34 cellular contexts compared by ENCODE assay signal in the genomic region with DNA sequence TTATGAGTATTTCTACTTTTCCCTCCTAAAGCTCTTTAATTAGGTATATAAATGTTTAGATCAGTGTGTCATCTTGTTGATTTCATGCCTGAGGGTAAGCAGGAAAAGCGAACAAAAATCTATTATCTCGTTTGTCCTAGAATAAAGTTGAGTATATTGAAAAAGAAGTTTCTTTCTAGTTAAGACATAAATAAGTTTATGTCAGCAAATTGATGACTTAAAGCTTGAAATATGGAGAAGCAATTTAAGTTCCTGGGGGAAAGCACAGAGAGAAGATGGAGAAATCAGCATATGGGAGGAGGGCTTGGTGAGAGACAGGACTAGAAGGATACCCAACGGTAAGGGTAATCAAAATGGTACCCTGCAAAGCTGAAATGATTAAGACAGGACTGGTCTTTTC.
DNase-seq lines count a peak whose midpoint lies in the region; ATAC-seq, FAIRE-seq and TF ChIP-seq lines count a peak whose summit lies in the region.
"Had no signal": no experiment of that assay in that cellular context is flagged by ENCODE, and none has a peak within 500 bp of the region (broad histone marks: within the 10 kb centered on the region; RNA-seq: fewer than 3 reads in every experiment).

No MANE protein-coding gene starts in this region.

- H2AFZ ChIP-seq in HepG2 (ENCODE audit: low read length) (no peak overlapping the region), IMR-90 (replicated peaks; ENCODE audit: low read length, poor library complexity) (no peak overlapping the region), K562 (ENCODE audit: low read depth, low read length) (no peak overlapping the region)

- TF ChIP-seq CTCF in HepG2 (CRISPR knock-in tag; IDR thresholded peaks at IDR 0.05) (no peak), right lobe of liver (IDR thresholded peaks at IDR 0.05) (no peak), A549 (IDR thresholded peaks at IDR 0.05) (no peak), IMR-90 (conservative IDR thresholded peaks at IDR 0.05; ENCODE audit: low read depth, low read length) (no peak), K562 (IDR thresholded peaks at IDR 0.05 in 2 of 3, conservative IDR thresholded peaks at IDR 0.05 in 1 of 3; ENCODE audit: insufficient read depth in 2 of 3, low read depth in 1 of 3, low read length in 3 of 3) (no peak)

- DNase-seq in HepG2 (ENCODE audit: low spot score), result no peak
- no peak for DNase-seq in right lobe of liver
- no peak for DNase-seq in A549 (ENCODE audit: low read depth in 1 of 2, low spot score in 1 of 2)
- DNase-seq in IMR-90, result no peak
- DNase-seq in K562 (ENCODE audit: extremely low read depth in 1 of 4, low spot score in 3 of 4), result no peak
- DNase-seq in A172 (ENCODE audit: low spot score), result no peak
- DNase-seq in NCI-H1417 (lab: John Stamatoyannopoulos, UW), result no peak
- no peak for DNase-seq in OCI-M1 (lab: John Stamatoyannopoulos, UW)
- DNase-seq: 8988T; ACHN; AML-193; BE2C; C1 segment of cervical spinal cord; Caco-2; Calu3; CD4-positive, alpha-beta memory T cell; CD4-positive, alpha-beta T cell; CD4-positive, CD25-positive, alpha-beta regulatory T cell; CD8-positive, alpha-beta memory T cell; CD8-positive, alpha-beta T cell; COR-L47; DMS 273 treated with DMSO at 0.1 percent for 48 hours; DMS153; DMS53; DMS79; DMS79 treated with DMSO at 0.1 percent for 48 hours; DND-41; EL had no signal

- no peaks in the 10 kb centered on the region for H3K79me1 ChIP-seq in IMR-90 (ENCODE audit: low read depth in 1 of 2, low read length in 2 of 2)

- POLR2A ChIA-PET in HepG2 (lab: Yijun Ruan, JAX), result no interaction called here
- POLR2A ChIA-PET in A549 (lab: Yijun Ruan, JAX), result no interaction called here
- POLR2A ChIA-PET in IMR-90 (lab: Charles Lee; ENCODE audit: unreplicated experiment), result no interaction called here
- POLR2A ChIA-PET in K562 (lab: Yijun Ruan, JAX), result no interaction called here

- no peak for TF ChIP-seq POLR2A in HepG2 (IDR thresholded peaks at IDR 0.05; ENCODE audit: insufficient read depth in 1 of 2, low read depth in 2 of 2, low read length in 2 of 2)
- TF ChIP-seq POLR2A in right lobe of liver (IDR thresholded peaks at IDR 0.05), result no peak
- no peak for TF ChIP-seq POLR2A in A549 (IDR thresholded peaks at IDR 0.05; ENCODE audit: low read length)
- no peak for TF ChIP-seq POLR2A in IMR-90 (IDR thresholded peaks at IDR 0.05; ENCODE audit: low read depth, low read length)
- TF ChIP-seq POLR2A in K562 (conservative IDR thresholded peaks at IDR 0.05), result no peak

- H3K27me3 ChIP-seq in HepG2 (ENCODE audit: control insufficient read depth in 1 of 2, insufficient read depth in 2 of 2, low read length in 2 of 2) (no peaks in the 10 kb centered on the region), right lobe of liver (no peaks in the 10 kb centered on the region), IMR-90 (ENCODE audit: control insufficient read depth, insufficient read depth, low read length) (no peaks in the 10 kb centered on the region), K562 (ENCODE audit: control insufficient read depth in 2 of 2, insufficient read depth in 2 of 2, low read length in 2 of 2) (no peaks in the 10 kb centered on the region)
- H3K27me3 ChIP-seq: BE2C; BLaER1; BLaER1 treated with 17β-estradiol and CSF1 and Interleukin-3, amounts not matched to agents 10 nM and 100 nM had no signal

- no peak overlapping the region for H4K91ac ChIP-seq in IMR-90 (ENCODE audit: insufficient read depth, low read depth, low read length)

- H4K20me1 ChIP-seq in HepG2 (ENCODE audit: insufficient read depth, low read length) (no peaks in the 10 kb centered on the region), IMR-90 (ENCODE audit: insufficient read depth, low read length) (no peaks in the 10 kb centered on the region), K562 (replicated peaks; ENCODE audit: control insufficient read depth, insufficient read depth, low read length) (no peaks in the 10 kb centered on the region)
- H4K20me1 ChIP-seq: BLaER1; BLaER1 treated with 17β-estradiol and CSF1 and Interleukin-3, amounts not matched to agents 10 nM and 100 nM had no signal

- no peak overlapping the region for H2AK9ac ChIP-seq in IMR-90 (replicated peaks; ENCODE audit: low read depth, low read length, poor library complexity)

- H3K9me1 ChIP-seq in IMR-90 (ENCODE audit: insufficient read depth, low read length) (no peaks in the 10 kb centered on the region), K562 (ENCODE audit: control insufficient read depth, insufficient read depth, low read length) (no peaks in the 10 kb centered on the region)

- dilution Hi-C loops in IMR-90 (cut with HindIII; ENCODE audit: low sequenced_read_pairs, unreplicated experiment), result no loop called here

- H3K9ac ChIP-seq in HepG2 (ENCODE audit: insufficient read depth, low read depth, low read length) (no peak overlapping the region), IMR-90 (ENCODE audit: low read depth, low read length) (no peak overlapping the region), K562 (ENCODE audit: insufficient read depth in 1 of 2, low read depth in 2 of 2, low read length in 2 of 2) (no peak overlapping the region)
- H3K9ac ChIP-seq: BLaER1; BLaER1 treated with 17β-estradiol and CSF1 and Interleukin-3, amounts not matched to agents 10 nM and 100 nM had no signal

- FAIRE-seq in HepG2 (lab: Jason Lieb, UNC), result no peak
- no peak for FAIRE-seq in A549 (lab: Jason Lieb, UNC)
- no peak for FAIRE-seq in K562 (lab: Jason Lieb, UNC)
- FAIRE-seq: A204.1, D721Med had no signal

- intact Hi-C loops in HepG2 (cut with micrococcal nuclease; ENCODE audit: unreplicated experiment), result no loop called here
- intact Hi-C loops in right lobe of liver (cut with DNase I), result no loop called here
- intact Hi-C loops in IMR-90 (cut with micrococcal nuclease), result no loop called here
- intact Hi-C loops in K562 (cut with micrococcal nuclease), result no loop called here

- no peak overlapping the region for H4K8ac ChIP-seq in IMR-90 (ENCODE audit: low read depth in 2 of 2, low read length in 2 of 2)

- H3K18ac ChIP-seq in IMR-90 (ENCODE audit: low read depth, low read length), result no peak overlapping the region

- BruUV-seq in HepG2 (replicated peaks; lab: Mats Ljungman, UMichigan) (no TSS peak), IMR-90 (replicated peaks; lab: Mats Ljungman, UMichigan) (no TSS peak), K562 (replicated peaks; lab: Mats Ljungman, UMichigan) (no TSS peak)

- TF ChIP-seq RAD21 in HepG2 (CRISPR knock-in tag; IDR thresholded peaks at IDR 0.05), result no peak
- TF ChIP-seq RAD21 in A549 (conservative IDR thresholded peaks at IDR 0.05 in 1 of 2, IDR thresholded peaks at IDR 0.05 in 1 of 2), result no peak
- TF ChIP-seq RAD21 in IMR-90 (IDR thresholded peaks at IDR 0.05; ENCODE audit: low read length), result no peak
- no peak for TF ChIP-seq RAD21 in K562 (CRISPR knock-in tag; conservative IDR thresholded peaks at IDR 0.05 in 1 of 2, IDR thresholded peaks at IDR 0.05 in 1 of 2)

- H3K4me3 ChIP-seq in HepG2 (replicated peaks in 1 of 3; ENCODE audit: insufficient read depth in 1 of 3, low read depth in 2 of 3, low read length in 3 of 3) (no peak overlapping the region), right lobe of liver (no peak overlapping the region), A549 (no peak overlapping the region), IMR-90 (ENCODE audit: insufficient read depth, low read depth, low read length) (no peak overlapping the region), K562 (no peak overlapping the region)
- H3K4me3 ChIP-seq: BLaER1; BLaER1 treated with 17β-estradiol and CSF1 and Interleukin-3, amounts not matched to agents 10 nM and 100 nM had no signal

- no peaks in the 10 kb centered on the region for H3K4me1 ChIP-seq in HepG2 (ENCODE audit: insufficient read depth, low read length)
- no peaks in the 10 kb centered on the region for H3K4me1 ChIP-seq in right lobe of liver
- H3K4me1 ChIP-seq in A549, result no peaks in the 10 kb centered on the region
- peaks cover 2% of the 10 kb centered on the region; the same call in 1 of the 2 replicates for H3K4me1 ChIP-seq in IMR-90 (ENCODE audit: control insufficient read depth, insufficient read depth, low read length)
- no peaks in the 10 kb centered on the region for H3K4me1 ChIP-seq in K562 (replicated peaks in 1 of 2; ENCODE audit: control insufficient read depth in 2 of 2, insufficient read depth in 2 of 2, low read length in 2 of 2)
- H3K4me1 ChIP-seq: BE2C, Caco-2 had no signal

- no peak overlapping the region for H3K14ac ChIP-seq in IMR-90 (replicated peaks; ENCODE audit: low read depth, low read length)

- H3K4ac ChIP-seq in IMR-90 (ENCODE audit: low read depth, low read length), result no peak overlapping the region

- H3K79me2 ChIP-seq in HepG2 (ENCODE audit: insufficient read depth, low read length) (no peaks in the 10 kb centered on the region), K562 (ENCODE audit: control insufficient read depth, insufficient read depth, low read length) (no peaks in the 10 kb centered on the region)

- no peak overlapping the region for H2AK5ac ChIP-seq in IMR-90 (ENCODE audit: low read depth, low read length)

- no peak overlapping the region for H3K56ac ChIP-seq in IMR-90 (ENCODE audit: extremely low read depth, insufficient read depth, low read length)

- H3K4me2 ChIP-seq in HepG2 (ENCODE audit: low read depth, low read length) (no peak overlapping the region), A549 (no peak overlapping the region), IMR-90 (ENCODE audit: low read depth, low read length) (no peak overlapping the region), K562 (ENCODE audit: insufficient read depth, low read length) (no peak overlapping the region)
- H3K4me2 ChIP-seq: BLaER1; BLaER1 treated with 17β-estradiol and CSF1 and Interleukin-3, amounts not matched to agents 10 nM and 100 nM had no signal

- WGBS in HepG2 (ENCODE audit: low lambda C conversion rate), result under 1% methylated on average over 3 of the region's 3 CpGs
- 39% methylated on average over 3 of the region's 3 CpGs for WGBS in right lobe of liver (ENCODE audit: insufficient coverage, low coverage, low lambda C conversion rate, missing lambda C conversion rate)
- WGBS in A549 (ENCODE audit: missing lambda C conversion rate), result under 1% methylated on average over 3 of the region's 3 CpGs
- no CpG with 5 or more reads among the region's 3 CpGs for WGBS in IMR-90 (ENCODE audit: extremely low coverage in 2 of 2, insufficient read length in 1 of 2), 2 experiments
- 0% methylated on average over 3 of the region's 3 CpGs for WGBS in K562 (ENCODE audit: insufficient coverage, low coverage, missing lambda C conversion rate)

- H3K36me3 ChIP-seq in HepG2 (replicated peaks in 1 of 2; ENCODE audit: control insufficient read depth in 1 of 2, insufficient read depth in 2 of 2, low read length in 2 of 2) (no peaks in the 10 kb centered on the region), right lobe of liver (no peaks in the 10 kb centered on the region), IMR-90 (ENCODE audit: control insufficient read depth, insufficient read depth, low read length) (no peaks in the 10 kb centered on the region), K562 (ENCODE audit: control insufficient read depth, insufficient read depth, low read length) (no peaks in the 10 kb centered on the region)
- H3K36me3 ChIP-seq: BE2C; BLaER1; BLaER1 treated with 17β-estradiol and CSF1 and Interleukin-3, amounts not matched to agents 10 nM and 100 nM had no signal

- H3K9me3 ChIP-seq in HepG2 (ENCODE audit: low read length) (peaks cover 48% of the 10 kb centered on the region), right lobe of liver (no peaks in the 10 kb centered on the region), A549 (no peaks in the 10 kb centered on the region), IMR-90 (ENCODE audit: control insufficient read depth, insufficient read depth, low read length) (no peaks in the 10 kb centered on the region), K562 (replicated peaks; ENCODE audit: control insufficient read depth, insufficient read depth, low read depth, low read length) (peaks cover 3% of the 10 kb centered on the region; the same call in 1 of the 2 replicates)
- H3K9me3 ChIP-seq: BE2C, BLaER1 had no signal

- H3K27ac ChIP-seq in HepG2 (ENCODE audit: extremely low read length, insufficient read depth, low read length), result no peak overlapping the region
- H3K27ac ChIP-seq in right lobe of liver, result no peak overlapping the region
- H3K27ac ChIP-seq in A549, result no peak overlapping the region
- no peak overlapping the region for H3K27ac ChIP-seq in IMR-90 (ENCODE audit: insufficient read depth, low read length)
- no peak overlapping the region for H3K27ac ChIP-seq in K562 (ENCODE audit: extremely low read depth, low read depth, low read length)
- H3K27ac ChIP-seq: 22Rv1; BLaER1; BLaER1 treated with 17β-estradiol and CSF1 and Interleukin-3, amounts not matched to agents 10 nM and 100 nM; C4-2B had no signal

- no peak for ATAC-seq in HepG2
- ATAC-seq in right lobe of liver, result no peak
- ATAC-seq in A549, result no peak
- ATAC-seq in IMR-90 (ENCODE audit: low read depth), result no peak
- no peak for ATAC-seq in K562
- ATAC-seq: CD8-positive, alpha-beta T cell had no signal

- CTCF ChIA-PET in HepG2 (lab: Yijun Ruan, JAX; ENCODE audit: low intra/inter-chr PET ratio, low total read pairs) (no interaction called here), A549 (lab: Yijun Ruan, JAX) (no interaction called here), IMR-90 (lab: Yijun Ruan, JAX) (no interaction called here), K562 (lab: Yijun Ruan, JAX; ENCODE audit: low intra/inter-chr PET ratio) (no interaction called here)

- H2BK5ac ChIP-seq in IMR-90 (ENCODE audit: low read depth, low read length, poor library complexity, severe bottlenecking), result no peak overlapping the region

- no peak overlapping the region for H2BK20ac ChIP-seq in IMR-90 (ENCODE audit: low read depth, low read length)

- H2BK120ac ChIP-seq in IMR-90 (ENCODE audit: low read depth, low read length), result no peak overlapping the region

- no peak overlapping the region for H2BK15ac ChIP-seq in IMR-90 (ENCODE audit: low read depth, low read length)

- no peak overlapping the region for H4K5ac ChIP-seq in IMR-90 (ENCODE audit: low read depth, low read length)

- in situ Hi-C loops in HepG2 (cut with HindIII; ENCODE audit: extremely low pct_ligation_motif_present, low pct_unique_long_range_greater_than_20kb) (no loop called here), IMR-90 (cut with MboI; ENCODE audit: low sequenced_read_pairs) (no loop called here), K562 (cut with MboI) (no loop called here)

- no peak for TF ChIP-seq EP300 in HepG2 (IDR thresholded peaks at IDR 0.05; ENCODE audit: low read depth in 2 of 2, low read length in 2 of 2)
- TF ChIP-seq EP300 in HepG2 (CRISPR knock-in tag; IDR thresholded peaks at IDR 0.05; ENCODE audit: borderline replicate concordance), result no peak
- TF ChIP-seq EP300 in A549 (IDR thresholded peaks at IDR 0.05), result no peak
- no peak for TF ChIP-seq EP300 in K562 (IDR thresholded peaks at IDR 0.05; ENCODE audit: low read length)

- no peak overlapping the region for H3K23ac ChIP-seq in IMR-90 (ENCODE audit: low read depth, low read length)
